Comparison of ENCODE assay signal across 8 cellular contexts in the genomic region with DNA sequence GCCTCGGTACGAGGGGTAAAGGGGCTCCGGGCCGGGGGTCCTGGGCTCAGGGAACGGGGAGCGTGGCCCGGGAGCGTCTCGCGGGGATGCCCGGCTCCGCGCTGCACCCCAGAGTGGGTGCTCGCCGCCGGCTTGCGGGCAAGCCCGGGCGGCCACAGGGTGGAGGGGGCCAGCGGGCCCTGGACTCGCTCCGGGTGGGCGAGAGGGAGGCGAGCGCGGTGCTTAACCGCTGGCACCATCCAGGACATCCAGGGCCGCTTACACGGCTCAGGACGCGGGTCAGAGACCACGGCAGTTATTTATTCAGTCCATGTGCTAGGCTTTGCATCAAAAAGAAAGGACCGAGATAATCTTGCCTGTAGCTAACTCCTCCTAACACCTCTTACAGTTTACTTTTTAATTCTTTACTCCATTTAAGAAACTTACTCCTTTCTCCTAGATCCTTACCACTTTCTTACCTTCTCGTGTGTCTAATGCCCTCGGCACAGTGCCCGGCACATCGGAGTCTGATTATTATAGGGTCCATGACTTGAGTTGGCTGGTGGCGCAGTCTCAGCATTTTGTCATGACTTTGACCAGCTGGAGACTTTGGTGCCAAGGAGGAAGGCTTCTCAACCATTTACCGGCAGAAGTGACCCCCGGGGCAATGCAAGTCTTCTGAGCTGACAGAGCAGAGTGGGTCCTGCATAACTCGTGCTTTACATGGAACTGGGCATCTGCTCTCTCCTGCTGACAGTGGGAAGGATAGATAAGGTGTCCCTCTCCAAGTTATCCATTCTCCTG. TPM values are rescaled to one million over a fixed set of nuclear protein-coding genes. Genes with fewer than 3 reads are reported as not detected.
A peak's percentile ranks its signal among the peaks of the same experiment; 100 is the strongest.
DNase-seq lines count a peak whose midpoint lies in the region; ATAC-seq and TF ChIP-seq lines count a peak whose summit lies in the region.

No MANE protein-coding gene starts in this region.

- H3K4me1 Mint-ChIP-seq in activated naive CD4-positive, alpha-beta T cell treated with anti-CD3 and anti-CD28 coated beads for 36 hours (ENCODE audit: low read depth) = peaks cover 12% of the 10 kb centered on the region
- peaks cover 11% of the 10 kb centered on the region for H3K4me1 Mint-ChIP-seq in activated CD8-positive, alpha-beta T cell treated with anti-CD3 and anti-CD28 coated beads for 36 hours (ENCODE audit: low read depth)

- no peaks in the 10 kb centered on the region for H3K36me3 Mint-ChIP-seq in activated naive CD4-positive, alpha-beta T cell treated with anti-CD3 and anti-CD28 coated beads for 36 hours (ENCODE audit: low read depth)
- H3K36me3 Mint-ChIP-seq in activated CD8-positive, alpha-beta T cell treated with anti-CD3 and anti-CD28 coated beads for 36 hours (ENCODE audit: low read depth) = no peaks in the 10 kb centered on the region

- no peak for TF ChIP-seq CTCF in activated CD8-positive, alpha-beta T cell treated with anti-CD3 and anti-CD28 coated beads for 36 hours (IDR thresholded peaks at IDR 0.05)

- no peaks in the 10 kb centered on the region for H3K27me3 ChIP-seq in right cardiac atrium (ENCODE audit: control insufficient read depth, insufficient read depth)
- no peaks in the 10 kb centered on the region for H3K27me3 ChIP-seq in skeletal muscle tissue (ENCODE audit: control insufficient read depth in 3 of 3, insufficient read depth in 3 of 3, low read length in 3 of 3)

- no peaks in the 10 kb centered on the region for H3K27me3 Mint-ChIP-seq in activated naive CD4-positive, alpha-beta T cell treated with anti-CD3 and anti-CD28 coated beads for 36 hours (ENCODE audit: low read depth)
- peaks cover 3% of the 10 kb centered on the region for H3K27me3 Mint-ChIP-seq in activated CD8-positive, alpha-beta T cell treated with anti-CD3 and anti-CD28 coated beads for 36 hours

- intact Hi-C loops in activated naive CD4-positive, alpha-beta T cell treated with anti-CD3 and anti-CD28 coated beads for 36 hours (cut with micrococcal nuclease) = loop anchor here (1.0 to 5.0 kb wide), 5 partner anchors 75 to 1485 kb away; partner anchors contain the start of genes GMCL1, PAIP2B and SNRNP27
- intact Hi-C loops in activated CD8-positive, alpha-beta T cell treated with anti-CD3 and anti-CD28 coated beads for 36 hours (cut with micrococcal nuclease) = no loop called here
- intact Hi-C loops in right cardiac atrium (cut with DNase I) = loop anchor here in 1 of 4 donors (10.0 kb wide), 1 partner anchor 52 kb away; no protein-coding TSS in a partner anchor

- H3K4me3 ChIP-seq in right cardiac atrium (ENCODE audit: low read length) (peak overlapping the region; percentile 81), skeletal muscle tissue (ENCODE audit: low read length in 3 of 3) (peak overlapping the region; percentile 78 to 92 (median 92))

- POLR2A ChIA-PET in activated CD8-positive, alpha-beta T cell treated with anti-CD3 and anti-CD28 coated beads for 36 hours (lab: Charles Lee) = interaction anchor here (0.9 to 1.3 kb wide), 7 partner anchors 9 to 178 kb away, joined by 3 to 5 read pairs (median 4); no protein-coding TSS in a partner anchor

- peak; percentile 11 for ATAC-seq in HG03280 (IDR thresholded peaks at IDR 0.05; ENCODE audit: unreplicated experiment)
- peak; percentile 41 for ATAC-seq in activated CD8-positive, alpha-beta T cell treated with anti-CD3 and anti-CD28 coated beads for 36 hours
- peak; percentile 48 to 61 for ATAC-seq in right cardiac atrium
- no peak for ATAC-seq in HG03457 (IDR thresholded peaks at IDR 0.05; ENCODE audit: unreplicated experiment)

- WGBS in right cardiac atrium = 10% methylated on average over 41 of the region's 41 CpGs

- H3K27ac ChIP-seq in right cardiac atrium (ENCODE audit: low read length) (peak overlapping the region; percentile 22), skeletal muscle tissue (ENCODE audit: low read depth, low read length) (peak overlapping the region; percentile 95)

- DNase-seq in activated naive CD4-positive, alpha-beta T cell treated with anti-CD3 and anti-CD28 coated beads for 36 hours = peak; percentile 8
- no peak for DNase-seq in activated naive CD4-positive, alpha-beta T cell treated with Interleukin-2 at 50 U/mL for 16 hours
- DNase-seq in activated CD8-positive, alpha-beta T cell treated with anti-CD3 and anti-CD28 coated beads for 36 hours = no peak
- DNase-seq in right cardiac atrium = peak in 1 of 3 donors; percentile 67
- no peak for DNase-seq in NCI-H446 (lab: John Stamatoyannopoulos, UW)

- peak overlapping the region; percentile 75 for H3K4me3 Mint-ChIP-seq in activated naive CD4-positive, alpha-beta T cell treated with anti-CD3 and anti-CD28 coated beads for 36 hours
- H3K4me3 Mint-ChIP-seq in activated CD8-positive, alpha-beta T cell treated with anti-CD3 and anti-CD28 coated beads for 36 hours = peak overlapping the region; percentile 83

- no peaks in the 10 kb centered on the region for H3K9me3 Mint-ChIP-seq in activated naive CD4-positive, alpha-beta T cell treated with anti-CD3 and anti-CD28 coated beads for 36 hours
- H3K9me3 Mint-ChIP-seq in activated CD8-positive, alpha-beta T cell treated with anti-CD3 and anti-CD28 coated beads for 36 hours = no peaks in the 10 kb centered on the region

- H3K4me1 ChIP-seq in right cardiac atrium (ENCODE audit: control insufficient read depth, insufficient read depth, low read length) = peaks cover 2% of the 10 kb centered on the region
- H3K4me1 ChIP-seq in skeletal muscle tissue (ENCODE audit: control insufficient read depth in 3 of 3, insufficient read depth in 3 of 3, low read length in 3 of 3) = peaks cover 12 to 23% (median 13%) of the 10 kb centered on the region in 3 donors

- H3K9me3 ChIP-seq in right cardiac atrium (ENCODE audit: control insufficient read depth, low read length) (no peaks in the 10 kb centered on the region), skeletal muscle tissue (ENCODE audit: control insufficient read depth in 3 of 3, low read length in 3 of 3) (no peaks in the 10 kb centered on the region)

- H3K27ac Mint-ChIP-seq in activated naive CD4-positive, alpha-beta T cell treated with anti-CD3 and anti-CD28 coated beads for 36 hours = no peak overlapping the region
- H3K27ac Mint-ChIP-seq in activated CD8-positive, alpha-beta T cell treated with anti-CD3 and anti-CD28 coated beads for 36 hours = peak overlapping the region; percentile 33

- H3K9ac ChIP-seq in skeletal muscle tissue (ENCODE audit: low read depth in 1 of 3, low read length in 3 of 3) = peak overlapping the region; percentile 89 to 94 (median 90)

- CTCF ChIA-PET in activated naive CD4-positive, alpha-beta T cell treated with anti-CD3 and anti-CD28 coated beads for 36 hours (lab: Charles Lee) = interaction anchor here (0.6 to 2.7 kb wide), 8 partner anchors 14 to 1204 kb away, joined by 3 to 19 read pairs (median 4); no protein-coding TSS in a partner anchor
- CTCF ChIA-PET in activated CD8-positive, alpha-beta T cell treated with anti-CD3 and anti-CD28 coated beads for 36 hours (lab: Charles Lee) = interaction anchor here (0.6 to 5.3 kb wide), 7 partner anchors 8 to 182 kb away, joined by 3 to 47 read pairs (median 4); no protein-coding TSS in a partner anchor

- peaks cover 0 to 3% (median 0%) of the 10 kb centered on the region in 3 donors for H3K36me3 ChIP-seq in skeletal muscle tissue (ENCODE audit: control insufficient read depth in 3 of 3, insufficient read depth in 3 of 3, low read length in 3 of 3)

RNA-seq across cellular contexts. Expression of gene ANXA4, which starts 0.4 kb away (rescaled TPM):
- 10 to 100 TPM; 21.4 to 23.9 TPM for total RNA-seq in activated naive CD4-positive, alpha-beta T cell treated with anti-CD3 and anti-CD28 coated beads for 36 hours
- total RNA-seq in activated CD8-positive, alpha-beta T cell treated with anti-CD3 and anti-CD28 coated beads for 36 hours = 10 to 100 TPM; 14.6 to 17.5 TPM
- total RNA-seq in right cardiac atrium = 10 to 100 TPM; 27.1 to 43.7 (median 33.9) TPM
- polyA plus RNA-seq in right cardiac atrium = 15.4 TPM
- total RNA-seq in skeletal muscle tissue = 18.8 TPM
